Comparison of ENCODE assay signal across 21 cellular contexts in the genomic region with DNA sequence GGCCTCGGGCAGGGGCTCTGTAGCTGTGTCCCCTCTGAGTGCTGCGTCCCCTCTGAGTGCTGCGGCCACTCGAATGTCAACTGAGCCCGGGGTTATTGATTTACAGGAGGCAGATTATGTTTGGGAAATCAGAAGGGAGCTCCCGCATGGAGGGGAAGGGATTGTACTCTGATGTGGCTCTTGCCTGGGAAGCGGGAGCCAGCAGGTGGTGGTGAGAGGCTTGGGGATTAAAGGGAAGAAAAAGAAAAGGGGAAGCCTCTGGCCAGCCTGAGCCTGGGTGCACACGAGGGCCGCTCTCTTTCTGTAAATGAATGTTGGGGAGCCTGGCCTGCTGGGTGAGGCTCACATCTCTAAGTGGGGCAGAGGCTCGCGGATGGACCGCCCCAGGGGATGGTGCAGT. TPM values are rescaled to one million over a fixed set of nuclear protein-coding genes. Genes with fewer than 3 reads are reported as not detected.
"Had no signal": no experiment of that assay in that cellular context is flagged by ENCODE, and none has a peak within 500 bp of the region (broad histone marks: within the 10 kb centered on the region; RNA-seq: fewer than 3 reads in every experiment).

No MANE protein-coding gene starts in this region.

- H3K27me3 ChIP-seq: brain microvascular endothelial cell, vagina had no signal

- H3K9me3 ChIP-seq: heart left ventricle, left ventricle myocardium inferior, mucosa of descending colon, tibial artery, vagina had no signal

- H3K27ac Mint-ChIP-seq: activated naive CD8-positive, alpha-beta T cell treated with anti-CD3 and anti-CD28 coated beads, Interleukin-2, amount 10 ng/mL, durations not matched to agents 7 days and 5 days; activated T-helper 1 cell treated with anti-CD3 and anti-CD28 coated beads, Interleukin-12 subunit alpha, Interleukin-12 subunit beta, Interleukin-2, Interleukin-4 antibody, amounts not matched to agents 30 ng/mL and 10 ng/mL and 1 ng/mL, durations not matched to agents 14 hours and 24 hours and 36 hours; effector memory CD8-positive, alpha-beta T cell; memory B cell; naive thymus-derived CD4-positive, alpha-beta T cell; stimulated activated memory B cell treated with anti-CD40 and anti-IgM and Interleukin-4, amounts not matched to agents 10 μg/mL and 1 μg/mL and 100 μg/mL, for 72 hours had no signal

- H3K36me3 ChIP-seq: brain microvascular endothelial cell, heart left ventricle, left ventricle myocardium inferior, tibial artery, vagina had no signal

- H3K4me3 ChIP-seq: heart left ventricle, left ventricle myocardium inferior, mucosa of descending colon, tibial artery, vagina had no signal

- H3K36me3 Mint-ChIP-seq: activated naive CD8-positive, alpha-beta T cell treated with anti-CD3 and anti-CD28 coated beads, Interleukin-2, amount 10 ng/mL, durations not matched to agents 7 days and 5 days; memory B cell; stimulated activated memory B cell treated with anti-CD40 and anti-IgM and Interleukin-4, amounts not matched to agents 10 μg/mL and 1 μg/mL and 100 μg/mL, for 72 hours had no signal

- DNase-seq: activated CD4-positive, alpha-beta T cell treated with anti-CD3 and anti-CD28 coated beads, Interleukin-2, amount 50 U/mL, for 1 hour; activated CD8-positive, alpha-beta memory T cell treated with anti-CD3 and anti-CD28 coated beads for 24 hours; activated naive CD8-positive, alpha-beta T cell treated with anti-CD3 and anti-CD28 coated beads, Interleukin-2, amount 10 ng/mL, durations not matched to agents 7 days and 5 days; brain microvascular endothelial cell; cortex of kidney; effector memory CD8-positive, alpha-beta T cell; heart left ventricle; islet precursor cell; left ventricle myocardium inferior; mucosa of descending colon; naive thymus-derived CD4-positive, alpha-beta T cell; nucleus accumbens; stimulated activated CD4-positive, alpha-beta T cell treated with anti-CD3 and anti-CD28 coated beads, Interleukin-2, amount 100 ng/mL, for 48 hours; tibial artery had no signal

- H3K4me3 Mint-ChIP-seq: activated naive CD8-positive, alpha-beta T cell treated with anti-CD3 and anti-CD28 coated beads, Interleukin-2, amount 10 ng/mL, durations not matched to agents 7 days and 5 days; activated T-helper 1 cell treated with anti-CD3 and anti-CD28 coated beads, Interleukin-12 subunit alpha, Interleukin-12 subunit beta, Interleukin-2, Interleukin-4 antibody, amounts not matched to agents 30 ng/mL and 10 ng/mL and 1 ng/mL, durations not matched to agents 14 hours and 24 hours and 36 hours; effector memory CD8-positive, alpha-beta T cell; memory B cell; naive thymus-derived CD4-positive, alpha-beta T cell; stimulated activated memory B cell treated with anti-CD40 and anti-IgM and Interleukin-4, amounts not matched to agents 10 μg/mL and 1 μg/mL and 100 μg/mL, for 72 hours had no signal

- H3K4me1 Mint-ChIP-seq: memory B cell; stimulated activated memory B cell treated with anti-CD40 and anti-IgM and Interleukin-4, amounts not matched to agents 10 μg/mL and 1 μg/mL and 100 μg/mL, for 72 hours had no signal

- H3K4me1 ChIP-seq: heart left ventricle, left ventricle myocardium inferior, tibial artery, vagina had no signal

- H3K9me3 Mint-ChIP-seq: activated naive CD8-positive, alpha-beta T cell treated with anti-CD3 and anti-CD28 coated beads, Interleukin-2, amount 10 ng/mL, durations not matched to agents 7 days and 5 days; activated T-helper 1 cell treated with anti-CD3 and anti-CD28 coated beads, Interleukin-12 subunit alpha, Interleukin-12 subunit beta, Interleukin-2, Interleukin-4 antibody, amounts not matched to agents 30 ng/mL and 10 ng/mL and 1 ng/mL, durations not matched to agents 14 hours and 24 hours and 36 hours; effector memory CD8-positive, alpha-beta T cell had no signal

- H3K27ac ChIP-seq: brain microvascular endothelial cell, heart left ventricle, left ventricle myocardium inferior, tibial artery, vagina had no signal

- FAIRE-seq: frontal cortex had no signal

RNA-seq across cellular contexts. Expression of a gene that starts 22.8 kb away (rescaled TPM):
- total RNA-seq: activated naive CD8-positive, alpha-beta T cell treated with anti-CD3 and anti-CD28 coated beads, Interleukin-2, amount 10 ng/mL, durations not matched to agents 7 days and 5 days; activated T-helper 1 cell treated with anti-CD3 and anti-CD28 coated beads, Interleukin-12 subunit alpha, Interleukin-12 subunit beta, Interleukin-2, Interleukin-4 antibody, amounts not matched to agents 30 ng/mL and 10 ng/mL and 1 ng/mL, durations not matched to agents 14 hours and 24 hours and 36 hours; epithelial cell of proximal tubule; naive thymus-derived CD4-positive, alpha-beta T cell; T-helper 2 cell treated with Interferon-gamma antibody and Interleukin-4, amounts not matched to agents 100 ng/mL and 5 ng/mL, for 36 hours had no signal
- polyA plus RNA-seq: naive thymus-derived CD4-positive, alpha-beta T cell had no signal
